In genomic region chr11:33701831-33702230, GRCh38 we compare ENCODE assay signal across 10 cellular contexts. TPM values are rescaled to one million over a fixed set of nuclear protein-coding genes. Genes with fewer than 3 reads are reported as not detected.
A peak's percentile ranks its signal among the peaks of the same experiment; 100 is the strongest.
DNase-seq lines count a peak whose midpoint lies in the region; ATAC-seq and TF ChIP-seq lines count a peak whose summit lies in the region.
"Had no signal": no experiment of that assay in that cellular context is flagged by ENCODE, and none has a peak within 500 bp of the region (broad histone marks: within the 10 kb centered on the region; RNA-seq: fewer than 3 reads in every experiment).

No MANE protein-coding gene starts in this region.

- peaks cover 14% of the 10 kb centered on the region for H3K36me3 ChIP-seq in adipocyte (ENCODE audit: control insufficient read depth, insufficient read depth, low read length, severe bottlenecking)
- H3K36me3 ChIP-seq in hepatocyte (replicated peaks; ENCODE audit: insufficient read depth, low read depth), result no peaks in the 10 kb centered on the region

- 44% methylated on average over 3 of the region's 3 CpGs for WGBS in hepatocyte (ENCODE audit: low lambda C conversion rate, missing lambda C conversion rate)

- no peaks in the 10 kb centered on the region for H3K9me3 ChIP-seq in adipocyte (ENCODE audit: control insufficient read depth, low read length)
- H3K9me3 ChIP-seq in hepatocyte (ENCODE audit: low read depth), result no peaks in the 10 kb centered on the region

- DNase-seq in GM04504 (ENCODE audit: low read depth) (peak; percentile 62), adipocyte (ENCODE audit: low read depth) (peak; percentile 51), hepatocyte (ENCODE audit: low spot score) (no peak), skeletal muscle cell (ENCODE audit: low read depth) (peak; percentile 90), GDM1 (lab: John Stamatoyannopoulos, UW) (no peak), GM19240 (ENCODE audit: insufficient read length, low spot score) (no peak)
- DNase-seq: activated naive CD4-positive, alpha-beta T cell treated with Interleukin-2 at 50 U/mL for 16 hours; NCI-H1048 had no signal

- no peaks in the 10 kb centered on the region for H3K79me2 ChIP-seq in hepatocyte

- peak overlapping the region; percentile 90 for H3K27ac ChIP-seq in hepatocyte

- TF ChIP-seq CTCF in hepatocyte (IDR thresholded peaks at IDR 0.05; ENCODE audit: poor library complexity), result no peak

- no peaks in the 10 kb centered on the region for H3K9me2 ChIP-seq in hepatocyte (replicated peaks; ENCODE audit: insufficient read depth)

- peak overlapping the region; percentile 78 for H3K4me3 ChIP-seq in adipocyte (ENCODE audit: low read length)
- no peak overlapping the region for H3K4me3 ChIP-seq in hepatocyte
- peak overlapping the region; percentile 51 for H3K4me3 ChIP-seq in skeletal muscle cell (ENCODE audit: low read depth, low read length)

- peak overlapping the region; percentile 73 for H3K9ac ChIP-seq in adipocyte (ENCODE audit: low read length)

- H3K27me3 ChIP-seq in adipocyte (replicated peaks; ENCODE audit: control insufficient read depth, insufficient read depth, low read length) (no peaks in the 10 kb centered on the region), hepatocyte (no peaks in the 10 kb centered on the region)

- ATAC-seq in GM19351 (IDR thresholded peaks at IDR 0.05; ENCODE audit: unreplicated experiment), result no peak
- no peak for ATAC-seq in GM21390 (IDR thresholded peaks at IDR 0.05; ENCODE audit: unreplicated experiment)

- no peak overlapping the region for H2AFZ ChIP-seq in hepatocyte

- peak overlapping the region; percentile 75 for H3K4me2 ChIP-seq in hepatocyte

- peaks cover 66% of the 10 kb centered on the region for H3K4me1 ChIP-seq in adipocyte (ENCODE audit: control insufficient read depth, insufficient read depth, low read length)
- H3K4me1 ChIP-seq in hepatocyte (ENCODE audit: insufficient read depth), result peaks cover 38% of the 10 kb centered on the region

- H4K20me1 ChIP-seq in hepatocyte (ENCODE audit: insufficient read depth, poor library complexity, severe bottlenecking), result no peaks in the 10 kb centered on the region

RNA-seq across cellular contexts. Expression of gene C11orf91, which starts 1.2 kb away (rescaled TPM):
- not detected in 2 replicates for total RNA-seq in hepatocyte
- not detected in 2 replicates for polyA plus RNA-seq in hepatocyte

RNA-seq across cellular contexts. Expression of gene CD59, which starts 34.4 kb away (rescaled TPM):
- total RNA-seq in hepatocyte, result 298 and 316 TPM in 2 replicates
- 337 and 346 TPM in 2 replicates for polyA plus RNA-seq in hepatocyte

Comparison
In these comparisons a context has a peak if more than half of its experiments do, and no peak if none do; other contexts are left out.
1. DNase-seq: peak in GM04504 (single experiment), adipocyte (single experiment) and skeletal muscle cell (single experiment); none in hepatocyte (single experiment), GDM1 (single experiment) and GM19240 (single experiment).